In the genomic region with DNA sequence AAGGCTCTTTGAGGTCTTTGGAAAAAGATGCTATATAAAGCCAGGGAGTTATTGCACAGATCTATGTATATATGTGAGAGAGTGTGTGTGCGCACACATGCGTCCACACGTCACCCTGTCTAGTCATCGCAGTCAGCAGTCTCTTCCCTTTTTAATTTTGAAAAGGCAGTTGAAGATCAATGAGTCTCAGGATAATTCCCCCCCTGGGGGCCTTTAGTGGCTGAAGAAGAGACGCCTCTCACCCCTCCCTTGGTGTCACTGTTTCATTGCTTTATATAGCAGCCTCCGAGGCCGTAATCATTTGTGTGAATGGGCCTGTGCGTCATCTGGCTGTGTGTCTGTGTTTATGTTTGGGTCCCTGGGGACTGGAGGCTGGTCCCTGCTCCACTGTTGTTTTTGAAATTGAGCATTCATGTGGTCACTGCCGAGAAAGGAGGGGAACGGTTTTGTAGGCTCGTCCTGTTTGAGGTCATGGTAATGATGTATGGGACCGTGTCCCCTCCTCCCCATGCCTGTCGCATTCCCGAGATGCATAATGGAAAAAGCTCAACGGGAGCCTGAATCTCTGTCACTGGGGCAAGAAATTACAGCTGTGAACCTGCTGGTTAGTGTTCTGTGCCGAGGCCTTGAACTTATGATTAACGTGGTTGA, we compare ENCODE assay signal across 15 cellular contexts.
A peak's percentile ranks its signal among the peaks of the same experiment; 100 is the strongest.
DNase-seq lines count a peak whose midpoint lies in the region; ATAC-seq and TF ChIP-seq lines count a peak whose summit lies in the region.
"Had no signal": no experiment of that assay in that cellular context is flagged by ENCODE, and none has a peak within 500 bp of the region (broad histone marks: within the 10 kb centered on the region; RNA-seq: fewer than 3 reads in every experiment).

No MANE protein-coding gene starts in this region.

- peak overlapping the region in 10 of 11 experiments; percentile 25 to 90 (median 63); a peak in 19 of 22 replicates for H3K27ac ChIP-seq in BLaER1 treated with 17β-estradiol and CSF1 and Interleukin-3, amounts not matched to agents 10 nM and 100 nM
- H3K27ac ChIP-seq in epithelial cell of prostate (peak overlapping the region; percentile 56), upper lobe of left lung (no peak overlapping the region)
- H3K27ac ChIP-seq: colonic mucosa had no signal

- H4K20me1 ChIP-seq in BLaER1 treated with 17β-estradiol and CSF1 and Interleukin-3, amounts not matched to agents 10 nM and 100 nM: peaks cover 0 to 82% (median 0%) of the 10 kb centered on the region in 11 experiments; a peak in 7 of 22 replicates

- intact Hi-C loops in lower leg skin (cut with DNase I; ENCODE audit: low total_unique reads): no loop called here

- peak overlapping the region; percentile 66 to 91 (median 85) for H3K4me2 ChIP-seq in BLaER1 treated with 17β-estradiol and CSF1 and Interleukin-3, amounts not matched to agents 10 nM and 100 nM

- TF ChIP-seq EP300 in upper lobe of left lung (IDR thresholded peaks at IDR 0.05): no peak

- H3K27ac Mint-ChIP-seq in naive B cell: peak overlapping the region in 4 of 6 donors; percentile 64 to 96 (median 81)
- H3K27ac Mint-ChIP-seq in stimulated activated memory B cell treated with anti-CD40 and anti-IgM and Interleukin-4, amounts not matched to agents 10 μg/mL and 1 μg/mL and 100 μg/mL, for 72 hours: no peak overlapping the region
- H3K27ac Mint-ChIP-seq: CD8-positive, alpha-beta T cell had no signal

- peaks cover 0 to 6% of the 10 kb centered on the region in 2 donors for H3K36me3 Mint-ChIP-seq in naive B cell
- H3K36me3 Mint-ChIP-seq in stimulated activated memory B cell treated with anti-CD40 and anti-IgM and Interleukin-4, amounts not matched to agents 10 μg/mL and 1 μg/mL and 100 μg/mL, for 72 hours: peaks cover 29% of the 10 kb centered on the region

- no peaks in the 10 kb centered on the region for H3K9me3 Mint-ChIP-seq in naive B cell
- H3K9me3 Mint-ChIP-seq in stimulated activated memory B cell treated with anti-CD40 and anti-IgM and Interleukin-4, amounts not matched to agents 10 μg/mL and 1 μg/mL and 100 μg/mL, for 72 hours: no peaks in the 10 kb centered on the region
- H3K9me3 Mint-ChIP-seq: CD8-positive, alpha-beta T cell had no signal

- WGBS in upper lobe of left lung, 2 donors: 86 to 92% methylated on average over 17 of the region's 17 CpGs
- WGBS in lower leg skin, 2 donors: 83 to 85% methylated on average over 17 of the region's 17 CpGs

- ATAC-seq in naive B cell (ENCODE audit: low read depth in 2 of 2) (peak; percentile 35 to 67), upper lobe of left lung (ENCODE audit: low FRiP score in 2 of 2) (no peak)
- no peak for ATAC-seq in stimulated activated memory B cell treated with anti-CD40 and anti-IgM and Interleukin-4, amounts not matched to agents 10 μg/mL and 1 μg/mL and 100 μg/mL, for 72 hours
- ATAC-seq: CD8-positive, alpha-beta T cell had no signal

- DNase-seq in NCI-H345 (lab: John Stamatoyannopoulos, UW) (peak; percentile 92), epithelial cell of prostate (ENCODE audit: low read depth, low spot score) (no peak), naive B cell (peak; percentile 46), upper lobe of left lung (no peak), activated gamma-delta T cell (lab: John Stamatoyannopoulos, UW) (no peak), lower leg skin (ENCODE audit: low spot score in 2 of 2) (no peak)
- DNase-seq: CD8-positive, alpha-beta T cell; colonic mucosa; KBM-7; kidney glomerular epithelial cell; SHP77 treated with DMSO at 0.1 percent for 48 hours; stimulated activated CD4-positive, alpha-beta T cell treated with anti-CD3 and anti-CD28 coated beads, Interleukin-2, amount 100 ng/mL, for 24 hours had no signal

- no peaks in the 10 kb centered on the region for H3K27me3 Mint-ChIP-seq in naive B cell
- no peaks in the 10 kb centered on the region for H3K27me3 Mint-ChIP-seq in stimulated activated memory B cell treated with anti-CD40 and anti-IgM and Interleukin-4, amounts not matched to agents 10 μg/mL and 1 μg/mL and 100 μg/mL, for 72 hours

- peak overlapping the region in 6 of 10 experiments; percentile 11 to 47 (median 33); a peak in 9 of 20 replicates for H3K4me3 ChIP-seq in BLaER1 treated with 17β-estradiol and CSF1 and Interleukin-3, amounts not matched to agents 10 nM and 100 nM
- H3K4me3 ChIP-seq in upper lobe of left lung (no peak overlapping the region), lower leg skin (ENCODE audit: low read depth, poor library complexity, severe bottlenecking) (no peak overlapping the region)
- H3K4me3 ChIP-seq: colonic mucosa, vagina had no signal

- peaks cover 5 to 22% (median 15%) of the 10 kb centered on the region in 11 experiments; a peak in 17 of 22 replicates for H3K36me3 ChIP-seq in BLaER1 treated with 17β-estradiol and CSF1 and Interleukin-3, amounts not matched to agents 10 nM and 100 nM
- no peaks in the 10 kb centered on the region for H3K36me3 ChIP-seq in upper lobe of left lung
- H3K36me3 ChIP-seq: colonic mucosa, vagina had no signal

- H3K27me3 ChIP-seq in BLaER1 treated with 17β-estradiol and CSF1 and Interleukin-3, amounts not matched to agents 10 nM and 100 nM: no peaks in the 10 kb centered on the region
- H3K27me3 ChIP-seq in upper lobe of left lung: no peaks in the 10 kb centered on the region
- H3K27me3 ChIP-seq: colonic mucosa, vagina had no signal

- TF ChIP-seq CTCF in upper lobe of left lung (IDR thresholded peaks at IDR 0.05) (no peak), lower leg skin (IDR thresholded peaks at IDR 0.05) (no peak)

- peaks cover 18 to 24% (median 22%) of the 10 kb centered on the region in 11 experiments for H3K9me3 ChIP-seq in BLaER1 treated with 17β-estradiol and CSF1 and Interleukin-3, amounts not matched to agents 10 nM and 100 nM (replicated peaks in 1 of 11)
- no peaks in the 10 kb centered on the region for H3K9me3 ChIP-seq in upper lobe of left lung
- H3K9me3 ChIP-seq: colonic mucosa, vagina had no signal

- TF ChIP-seq POLR2A in upper lobe of left lung (IDR thresholded peaks at IDR 0.05): no peak
- no peak for TF ChIP-seq POLR2A in lower leg skin (IDR thresholded peaks at IDR 0.05)

- H3K4me1 Mint-ChIP-seq in naive B cell: peaks cover 35 to 54% (median 52%) of the 10 kb centered on the region in 3 donors
- H3K4me1 Mint-ChIP-seq in stimulated activated memory B cell treated with anti-CD40 and anti-IgM and Interleukin-4, amounts not matched to agents 10 μg/mL and 1 μg/mL and 100 μg/mL, for 72 hours: peaks cover 53% of the 10 kb centered on the region

- peaks cover 40 to 88% (median 74%) of the 10 kb centered on the region in 10 experiments for H3K4me1 ChIP-seq in BLaER1 treated with 17β-estradiol and CSF1 and Interleukin-3, amounts not matched to agents 10 nM and 100 nM
- H3K4me1 ChIP-seq in upper lobe of left lung: peaks cover 5 to 15% (median 9%) of the 10 kb centered on the region in 4 donors
- H3K4me1 ChIP-seq: colonic mucosa had no signal

- H3K4me3 Mint-ChIP-seq in naive B cell: no peak overlapping the region
- no peak overlapping the region for H3K4me3 Mint-ChIP-seq in stimulated activated memory B cell treated with anti-CD40 and anti-IgM and Interleukin-4, amounts not matched to agents 10 μg/mL and 1 μg/mL and 100 μg/mL, for 72 hours
- H3K4me3 Mint-ChIP-seq: CD8-positive, alpha-beta T cell had no signal

- peak overlapping the region in 9 of 11 experiments; percentile 17 to 80 (median 59); a peak in 17 of 22 replicates for H3K9ac ChIP-seq in BLaER1 treated with 17β-estradiol and CSF1 and Interleukin-3, amounts not matched to agents 10 nM and 100 nM

Comparison
In these comparisons a context has a peak if more than half of its experiments do, and no peak if none do; other contexts are left out.
1. H3K27ac ChIP-seq: peak in BLaER1 treated with 17β-estradiol and CSF1 and Interleukin-3, amounts not matched to agents 10 nM and 100 nM (10 of 11) and epithelial cell of prostate (single experiment); none in upper lobe of left lung (0 of 4).
2. H3K4me3 ChIP-seq: peak in BLaER1 treated with 17β-estradiol and CSF1 and Interleukin-3, amounts not matched to agents 10 nM and 100 nM (6 of 10); none in upper lobe of left lung (0 of 4) and lower leg skin (single experiment).
3. DNase-seq: peak in NCI-H345 (single experiment) and naive B cell (single experiment); none in epithelial cell of prostate (single experiment), upper lobe of left lung (0 of 2), activated gamma-delta T cell (single experiment) and lower leg skin (0 of 2).
4. ATAC-seq: peak in naive B cell (2 of 2); none in upper lobe of left lung (0 of 2) and stimulated activated memory B cell treated with anti-CD40 and anti-IgM and Interleukin-4, amounts not matched to agents 10 μg/mL and 1 μg/mL and 100 μg/mL, for 72 hours (single experiment).